Comparison of ENCODE assay signal across 1 cellular context in the genomic region with DNA sequence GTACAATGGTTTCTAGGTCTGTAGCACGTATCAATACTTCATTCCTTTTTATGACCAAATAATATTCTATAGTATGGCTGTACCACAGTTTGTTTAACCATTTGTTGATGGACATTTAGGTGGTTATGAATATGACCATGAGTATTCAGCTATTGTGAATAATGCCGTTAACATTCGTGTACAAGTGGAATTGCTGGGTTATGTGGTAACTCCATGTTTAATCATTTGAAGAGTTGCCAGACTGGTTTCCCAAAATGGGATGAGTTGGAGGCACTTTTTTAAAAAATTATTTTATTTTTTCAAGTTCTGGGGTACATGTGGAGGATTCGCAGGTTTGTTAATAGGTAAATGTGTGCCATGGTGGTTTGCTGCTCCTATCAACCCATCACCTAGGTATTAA.
TF ChIP-seq lines count a peak whose summit lies in the region.

No MANE protein-coding gene starts in this region.

TF ChIP-seq in SK-N-SH, 30 proteins besides CTCF, POLR2A, EP300 and RAD21 (continued from another document):
- TF ChIP-seq, protein P1, sequence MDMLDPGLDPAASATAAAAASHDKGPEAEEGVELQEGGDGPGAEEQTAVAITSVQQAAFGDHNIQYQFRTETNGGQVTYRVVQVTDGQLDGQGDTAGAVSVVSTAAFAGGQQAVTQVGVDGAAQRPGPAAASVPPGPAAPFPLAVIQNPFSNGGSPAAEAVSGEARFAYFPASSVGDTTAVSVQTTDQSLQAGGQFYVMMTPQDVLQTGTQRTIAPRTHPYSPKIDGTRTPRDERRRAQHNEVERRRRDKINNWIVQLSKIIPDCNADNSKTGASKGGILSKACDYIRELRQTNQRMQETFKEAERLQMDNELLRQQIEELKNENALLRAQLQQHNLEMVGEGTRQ (IDR thresholded peaks at IDR 0.05; ENCODE audit: borderline replicate concordance, low read depth, low read length), result no peak
- TF ChIP-seq TEAD4 (IDR thresholded peaks at IDR 0.05; ENCODE audit: borderline replicate concordance, insufficient read depth) (no peak), CHD2 (IDR thresholded peaks at IDR 0.05; ENCODE audit: low read length, partially characterized antibody) (no peak), JUND (IDR thresholded peaks at IDR 0.05) (no peak), SIN3A (IDR thresholded peaks at IDR 0.05; ENCODE audit: borderline replicate concordance, low read depth, low read length) (no peak), TAF1 (IDR thresholded peaks at IDR 0.05; ENCODE audit: borderline replicate concordance, low read depth, low read length) (no peak), YY1 (IDR thresholded peaks at IDR 0.05; ENCODE audit: low read depth) (no peak), ELF1 (IDR thresholded peaks at IDR 0.05) (no peak)
TF ChIP-seq in SK-N-SH: peak in this region for 0.
